In genomic region chr1:26169669-26170471, GRCh38 we compare ENCODE assay signal across 8 cellular contexts. TPM values are rescaled to one million over a fixed set of nuclear protein-coding genes. Genes with fewer than 3 reads are reported as not detected.
A peak's percentile ranks its signal among the peaks of the same experiment; 100 is the strongest.
DNase-seq lines count a peak whose midpoint lies in the region; FAIRE-seq and TF ChIP-seq lines count a peak whose summit lies in the region.

Gene ZNF593, plus strand, starts transcription at chr1:26169908. Its CDS starts 76 bp downstream, at chr1:26169984.

- H3K4me1 ChIP-seq in Loucy (ENCODE audit: insufficient read depth, low read length, poor library complexity, severe bottlenecking) (peaks cover 14% of the 10 kb centered on the region), neutrophil (ENCODE audit: control insufficient read depth in 1 of 2, insufficient read depth in 1 of 2, low read depth in 1 of 2, low read length in 1 of 2) (peaks cover 11% of the 10 kb centered on the region in 2 experiments)

- H3K9me2 ChIP-seq in Loucy (replicated peaks; ENCODE audit: low read depth, low read length): no peaks in the 10 kb centered on the region

- in situ Hi-C loops in SK-MEL-5 (cut with HindIII; ENCODE audit: low pct_unique_long_range_greater_than_20kb, low sequenced_read_pairs): no loop called here

- FAIRE-seq in H54 (lab: Jason Lieb, UNC): peak; percentile 68

- H2AFZ ChIP-seq in Loucy (ENCODE audit: low read length): peak within 1 kb of the TSS; percentile 94

- H3K9me3 ChIP-seq in Loucy (ENCODE audit: insufficient read depth, low read depth, low read length) (no peaks in the 10 kb centered on the region), neutrophil (no peaks in the 10 kb centered on the region)

- peak within 1 kb of the TSS; percentile 88 for H3K4me2 ChIP-seq in Loucy (ENCODE audit: low read depth, low read length, poor library complexity, severe bottlenecking)

- H3F3A ChIP-seq in Loucy (ENCODE audit: low read depth): 0 out of 2 replicates have a peak, but pooled peaks cover 3% of the 10 kb centered on the region

- no peaks in the 10 kb centered on the region for H4K20me1 ChIP-seq in Loucy (ENCODE audit: insufficient read depth, low read length, poor library complexity, severe bottlenecking)

- H3K27me3 ChIP-seq in Loucy (ENCODE audit: insufficient read depth, low read length, poor library complexity, severe bottlenecking) (no peaks in the 10 kb centered on the region), neutrophil (peaks cover 21% of the 10 kb centered on the region)

- H3K4me3 ChIP-seq in Loucy (ENCODE audit: low read length, poor library complexity, severe bottlenecking) (peak within 1 kb of the TSS; percentile 93), neutrophil (ENCODE audit: low read depth in 1 of 2, low read length in 1 of 2) (peak within 1 kb of the TSS; percentile 67 to 74)

- H3K79me2 ChIP-seq in Loucy (ENCODE audit: insufficient read depth, low read length): peaks cover 19% of the 10 kb centered on the region

- H3K36me3 ChIP-seq in Loucy (ENCODE audit: insufficient read depth, low read length): no peaks in the 10 kb centered on the region
- H3K36me3 ChIP-seq in neutrophil: no peaks in the 10 kb centered on the region

- TF ChIP-seq CTCF in Loucy (conservative IDR thresholded peaks at IDR 0.05; ENCODE audit: low read length): peak; percentile 75
- peak; percentile 89 for TF ChIP-seq CTCF in neutrophil (IDR thresholded peaks at IDR 0.05)
- TF ChIP-seq CTCF in subcutaneous adipose tissue (IDR thresholded peaks at IDR 0.05; ENCODE audit: low read depth): no peak

- peak; percentile 62 for TF ChIP-seq POLR2A in H54 (IDR thresholded peaks at IDR 0.05; ENCODE audit: low read depth, low read length)

- no peak within 1 kb of the TSS for H3K27ac ChIP-seq in neutrophil

- peak within 1 kb of the TSS; percentile 90 for H3K9ac ChIP-seq in Loucy (ENCODE audit: low read depth, low read length, poor library complexity, severe bottlenecking)

- DNase-seq in GDM1 (lab: John Stamatoyannopoulos, UW) (peak; percentile 89), H54 (ENCODE audit: insufficient read length, low spot score) (peak; percentile 96), SK-MEL-5 (ENCODE audit: low read depth, low spot score) (peak; percentile 90), foreskin melanocyte (peak; percentile 80)
- DNase-seq in activated naive CD4-positive, alpha-beta T cell treated with Interleukin-2 at 50 U/mL for 16 hours: peak; percentile 89

RNA-seq across cellular contexts. Expression of gene ZNF593, which starts in this region (rescaled TPM):
- total RNA-seq in SK-MEL-5 (2014; rRNA removed; shearing (Covaris generic)): 49.2 and 58.5 TPM in 2 replicates
- 108 and 164 TPM in 2 replicates for polyA plus RNA-seq in SK-MEL-5 (2015; cell fraction: cytosol; rRNA removed)
- polyA plus RNA-seq in SK-MEL-5 (2015; cell fraction: nucleus; rRNA removed): 16.1 and 30.8 TPM in 2 replicates
- 10 to 100 TPM; 17.7 to 32.0 (median 26.9) TPM for total RNA-seq in subcutaneous adipose tissue
